ENCODE assay signal across 14 cellular contexts in the genomic region with DNA sequence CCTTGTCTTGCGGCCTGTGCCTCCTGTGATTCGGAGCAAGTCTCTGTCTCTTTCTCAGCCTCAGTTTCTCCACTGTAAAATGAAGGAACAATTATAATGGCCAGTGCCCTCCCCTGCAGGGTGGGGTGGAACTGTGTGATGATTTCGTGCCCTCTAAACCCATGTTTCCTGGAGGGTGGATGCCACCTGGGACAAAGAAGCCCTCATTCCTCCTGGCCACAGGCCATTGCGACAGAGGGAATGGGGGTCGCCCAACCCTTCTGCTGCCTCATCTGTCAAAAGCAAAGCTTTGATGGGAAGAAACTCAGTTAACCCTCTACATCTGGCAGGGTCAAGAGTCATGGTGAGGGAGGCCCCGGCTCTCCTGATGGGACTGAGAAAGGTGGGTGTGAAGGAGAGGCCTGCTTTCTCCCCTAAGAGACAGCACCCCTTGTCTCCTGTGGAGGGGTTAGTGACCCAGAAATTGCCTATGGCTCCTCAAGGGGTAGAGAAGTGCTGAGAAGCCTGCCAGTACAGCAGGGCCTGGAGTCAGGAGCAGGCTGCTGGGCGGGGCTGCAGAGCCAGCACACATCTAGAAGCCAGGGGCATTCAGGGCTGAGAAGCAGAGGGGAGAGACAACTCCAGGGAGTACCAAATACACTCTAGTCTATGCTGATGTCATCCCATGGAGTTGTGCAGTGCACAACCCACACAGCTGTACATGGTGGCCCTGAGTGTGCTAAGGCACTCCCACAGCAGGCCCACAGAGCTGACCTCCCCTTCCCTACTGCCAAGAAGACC.
DNase-seq lines count a peak whose midpoint lies in the region; ATAC-seq, FAIRE-seq and TF ChIP-seq lines count a peak whose summit lies in the region.
"Had no signal": no experiment of that assay in that cellular context is flagged by ENCODE, and none has a peak within 500 bp of the region (broad histone marks: within the 10 kb centered on the region; RNA-seq: fewer than 3 reads in every experiment).

No MANE protein-coding gene starts in this region.

- TF ChIP-seq CTCF in left ventricle myocardium inferior (IDR thresholded peaks at IDR 0.05; ENCODE audit: borderline replicate concordance) (no peak), chondrocyte (IDR thresholded peaks at IDR 0.05) (no peak), mesothelial cell of epicardium (IDR thresholded peaks at IDR 0.05; ENCODE audit: unreplicated experiment) (no peak), OCI-LY7 (conservative IDR thresholded peaks at IDR 0.05; ENCODE audit: low read length) (no peak), PC-3 (conservative IDR thresholded peaks at IDR 0.05; ENCODE audit: low read depth, low read length) (no peak)

- H3F3A ChIP-seq in PC-3 (ENCODE audit: low read length, unreplicated experiment): no peaks in the 10 kb centered on the region

- no peak for FAIRE-seq in urothelium cell line (lab: Jason Lieb, UNC)
- FAIRE-seq: H54 had no signal

- no peak overlapping the region for H3K4me3 Mint-ChIP-seq in chondrocyte (ENCODE audit: unreplicated experiment)
- H3K4me3 Mint-ChIP-seq in mesothelial cell of epicardium: no peak overlapping the region
- H3K4me3 Mint-ChIP-seq: activated naive CD8-positive, alpha-beta T cell treated with anti-CD3 and anti-CD28 coated beads, Interleukin-2, amount 50 U/mL, for 24 hours; stimulated activated naive CD8-positive, alpha-beta T cell treated with anti-CD3 and anti-CD28 coated beads, Interleukin-15, amount 100 ng/mL, for 72 hours had no signal

- H4K20me1 ChIP-seq in OCI-LY7 (ENCODE audit: insufficient read depth, low read length): no peaks in the 10 kb centered on the region
- H4K20me1 ChIP-seq in PC-3 (ENCODE audit: low read length): no peaks in the 10 kb centered on the region

- H3K27ac ChIP-seq in right cardiac atrium (ENCODE audit: low read length) (no peak overlapping the region), left ventricle myocardium inferior (replicated peaks) (no peak overlapping the region), OCI-LY7 (ENCODE audit: low read depth, low read length, poor library complexity, severe bottlenecking) (no peak overlapping the region), PC-3 (ENCODE audit: low read length) (no peak overlapping the region)
- H3K27ac ChIP-seq: heart left ventricle had no signal

- H3K27me3 Mint-ChIP-seq in chondrocyte (ENCODE audit: low read depth) (no peaks in the 10 kb centered on the region), mesothelial cell of epicardium (ENCODE audit: low read depth) (peaks cover 2% of the 10 kb centered on the region)

- ATAC-seq in right cardiac atrium (peak; percentile 33 to 44), HG03135 (IDR thresholded peaks at IDR 0.05; ENCODE audit: unreplicated experiment) (no peak), PC-3 (no peak; the same call in 1 of the 2 replicates)
- ATAC-seq: activated naive CD8-positive, alpha-beta T cell treated with anti-CD3 and anti-CD28 coated beads, Interleukin-2, amount 50 U/mL, for 24 hours; heart left ventricle; stimulated activated naive CD8-positive, alpha-beta T cell treated with anti-CD3 and anti-CD28 coated beads, Interleukin-15, amount 100 ng/mL, for 72 hours had no signal

- H3K36me3 ChIP-seq in left ventricle myocardium inferior (no peaks in the 10 kb centered on the region), OCI-LY7 (ENCODE audit: insufficient read depth, low read length) (no peaks in the 10 kb centered on the region), PC-3 (ENCODE audit: low read depth, low read length) (no peaks in the 10 kb centered on the region)
- H3K36me3 ChIP-seq: heart left ventricle had no signal

- WGBS in right cardiac atrium: 64% methylated on average over 7 of the region's 7 CpGs

- H3K27me3 ChIP-seq in right cardiac atrium (ENCODE audit: control insufficient read depth, insufficient read depth) (no peaks in the 10 kb centered on the region), left ventricle myocardium inferior (ENCODE audit: low read depth) (peaks cover 3% of the 10 kb centered on the region), PC-3 (ENCODE audit: low read length) (no peaks in the 10 kb centered on the region)

- H3K9me3 ChIP-seq in right cardiac atrium (ENCODE audit: control insufficient read depth, low read length) (no peaks in the 10 kb centered on the region), left ventricle myocardium inferior (replicated peaks) (no peaks in the 10 kb centered on the region), OCI-LY7 (ENCODE audit: low read length) (no peaks in the 10 kb centered on the region), PC-3 (ENCODE audit: low read length) (no peaks in the 10 kb centered on the region)
- H3K9me3 ChIP-seq: heart left ventricle had no signal

- H3K4me3 ChIP-seq in right cardiac atrium (ENCODE audit: low read length): no peak overlapping the region
- no peak overlapping the region for H3K4me3 ChIP-seq in left ventricle myocardium inferior
- H3K4me3 ChIP-seq in OCI-LY7 (ENCODE audit: low read depth, low read length, poor library complexity, severe bottlenecking): no peak overlapping the region
- H3K4me3 ChIP-seq in PC-3 (ENCODE audit: low read length): no peak overlapping the region
- H3K4me3 ChIP-seq: heart left ventricle had no signal

- DNase-seq in right cardiac atrium (peak in 2 of 3 donors; percentile 14 to 51), left ventricle myocardium inferior (no peak), chondrocyte (ENCODE audit: low spot score) (no peak), mesothelial cell of epicardium (ENCODE audit: low spot score in 2 of 2, unreplicated experiment in 2 of 2) (no peak), urothelium cell line (ENCODE audit: low spot score) (peak; percentile 37), OCI-LY7 (ENCODE audit: low spot score) (no peak), PC-3 (no peak)
- DNase-seq: activated CD8-positive, alpha-beta memory T cell treated with anti-CD3 and anti-CD28 coated beads, Interleukin-2, amount 50 U/mL, for 4 hours; activated naive CD8-positive, alpha-beta T cell treated with anti-CD3 and anti-CD28 coated beads, Interleukin-2, amount 50 U/mL, for 24 hours; NCI-H1417; stimulated activated naive CD8-positive, alpha-beta T cell treated with anti-CD3 and anti-CD28 coated beads, Interleukin-15, amount 100 ng/mL, for 72 hours had no signal

- H3K9ac ChIP-seq in PC-3 (ENCODE audit: low read length): no peak overlapping the region

- intact Hi-C loops in right cardiac atrium (cut with DNase I) (no loop called here), left ventricle myocardium inferior (cut with micrococcal nuclease) (no loop called here), OCI-LY7 (cut with micrococcal nuclease; ENCODE audit: unreplicated experiment) (no loop called here), PC-3 (cut with micrococcal nuclease) (no loop called here)

- H3K9me2 ChIP-seq in OCI-LY7 (ENCODE audit: insufficient read depth, low read length) (no peaks in the 10 kb centered on the region), PC-3 (replicated peaks; ENCODE audit: low read length) (no peaks in the 10 kb centered on the region)

- H3K79me2 ChIP-seq in OCI-LY7 (ENCODE audit: insufficient read depth, low read depth, low read length): no peaks in the 10 kb centered on the region
- H3K79me2 ChIP-seq in PC-3 (ENCODE audit: low read length): no peaks in the 10 kb centered on the region

- H3K9me3 Mint-ChIP-seq in chondrocyte (ENCODE audit: low read depth) (peaks cover 4% of the 10 kb centered on the region), mesothelial cell of epicardium (peaks cover 10% of the 10 kb centered on the region)
- H3K9me3 Mint-ChIP-seq: activated naive CD8-positive, alpha-beta T cell treated with anti-CD3 and anti-CD28 coated beads, Interleukin-2, amount 50 U/mL, for 24 hours had no signal

- BruUV-seq in OCI-LY7 (replicated peaks; lab: Mats Ljungman, UMichigan) (no TSS peak), PC-3 (replicated peaks; lab: Mats Ljungman, UMichigan) (no TSS peak)

- H3K4me2 ChIP-seq in OCI-LY7 (ENCODE audit: low read length): no peak overlapping the region
- H3K4me2 ChIP-seq in PC-3 (ENCODE audit: low read length): no peak overlapping the region

- H3K4me1 Mint-ChIP-seq in chondrocyte (ENCODE audit: low read depth): peaks cover 28% of the 10 kb centered on the region
- H3K4me1 Mint-ChIP-seq in mesothelial cell of epicardium: peaks cover 21% of the 10 kb centered on the region
- H3K4me1 Mint-ChIP-seq: activated naive CD8-positive, alpha-beta T cell treated with anti-CD3 and anti-CD28 coated beads, Interleukin-2, amount 50 U/mL, for 24 hours; stimulated activated naive CD8-positive, alpha-beta T cell treated with anti-CD3 and anti-CD28 coated beads, Interleukin-15, amount 100 ng/mL, for 72 hours had no signal

- H3K27ac Mint-ChIP-seq in chondrocyte (ENCODE audit: unreplicated experiment) (peak overlapping the region; percentile 82), mesothelial cell of epicardium (peak overlapping the region; percentile 89)
- H3K27ac Mint-ChIP-seq: activated naive CD8-positive, alpha-beta T cell treated with anti-CD3 and anti-CD28 coated beads, Interleukin-2, amount 50 U/mL, for 24 hours; stimulated activated naive CD8-positive, alpha-beta T cell treated with anti-CD3 and anti-CD28 coated beads, Interleukin-15, amount 100 ng/mL, for 72 hours had no signal

- no peak overlapping the region for H2AFZ ChIP-seq in OCI-LY7 (ENCODE audit: low read length)
- no peak overlapping the region for H2AFZ ChIP-seq in PC-3 (ENCODE audit: low read length)

- POLR2A ChIA-PET in OCI-LY7 (lab: Charles Lee) (interaction anchor here (0.6 to 0.8 kb wide), 2 partner anchors 149 to 912 kb away, joined by 3 read pairs; a partner anchor contains a TSS), PC-3 (lab: Charles Lee; ENCODE audit: unreplicated experiment) (no interaction called here)

- H3K36me3 Mint-ChIP-seq in chondrocyte (ENCODE audit: low read depth): no peaks in the 10 kb centered on the region
- H3K36me3 Mint-ChIP-seq in mesothelial cell of epicardium: no peaks in the 10 kb centered on the region

- H3K4me1 ChIP-seq in right cardiac atrium (ENCODE audit: control insufficient read depth, insufficient read depth, low read length): peaks cover 3% of the 10 kb centered on the region
- H3K4me1 ChIP-seq in left ventricle myocardium inferior: peaks cover 10% of the 10 kb centered on the region
- no peaks in the 10 kb centered on the region for H3K4me1 ChIP-seq in OCI-LY7 (ENCODE audit: insufficient read depth, low read length, poor library complexity, severe bottlenecking)
- no peaks in the 10 kb centered on the region for H3K4me1 ChIP-seq in PC-3 (ENCODE audit: insufficient read depth, low read length)

- CTCF ChIA-PET in OCI-LY7 (lab: Charles Lee; ENCODE audit: unreplicated experiment): no interaction called here
- CTCF ChIA-PET in PC-3 (lab: Charles Lee): no interaction called here

Comparison
In these comparisons a context has a peak if more than half of its experiments do, and no peak if none do; other contexts are left out.
1. DNase-seq: peak in right cardiac atrium (2 of 3) and urothelium cell line (single experiment); none in left ventricle myocardium inferior (single experiment), chondrocyte (single experiment), mesothelial cell of epicardium (0 of 2), OCI-LY7 (single experiment) and PC-3 (single experiment).
2. ATAC-seq: peak in right cardiac atrium (2 of 2); none in HG03135 (single experiment) and PC-3 (single experiment).